1 cellular context compared by ENCODE assay signal in the genomic region with DNA sequence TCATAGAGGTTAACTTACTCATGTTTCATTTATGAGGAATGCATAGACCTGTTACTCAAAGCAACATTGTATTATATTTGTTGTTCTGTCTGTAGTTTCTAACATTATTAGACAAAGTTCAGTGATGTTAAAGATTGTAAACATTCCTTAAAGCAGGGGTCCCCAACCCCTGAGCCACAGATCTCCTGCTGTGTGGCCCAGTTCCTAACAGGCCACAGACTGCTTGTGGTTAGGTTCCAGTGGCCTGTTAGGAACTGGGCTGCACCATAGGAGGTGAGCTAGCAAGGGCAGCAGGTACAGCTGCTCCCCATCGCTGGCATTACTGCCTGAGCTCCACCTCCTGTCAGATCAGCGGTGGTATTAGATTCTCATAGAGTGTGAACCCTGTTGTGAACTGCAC.
TF ChIP-seq lines count a peak whose summit lies in the region.

No MANE protein-coding gene starts in this region.

TF ChIP-seq in IMR-90, 13 proteins besides CTCF, POLR2A, EP300 and RAD21 (continued from another document):
- no peak for TF ChIP-seq CHD1 (IDR thresholded peaks at IDR 0.05; ENCODE audit: low read depth, low read length)
TF ChIP-seq in IMR-90: peak in this region for 0.
